Comparison of ENCODE assay signal across 14 cellular contexts in genomic region chr2:127173073-127173472, GRCh38. TPM values are rescaled to one million over a fixed set of nuclear protein-coding genes. Genes with fewer than 3 reads are reported as not detected.
A peak's percentile ranks its signal among the peaks of the same experiment; 100 is the strongest.
DNase-seq lines count a peak whose midpoint lies in the region; ATAC-seq lines count a peak whose summit lies in the region.
"Had no signal": no experiment of that assay in that cellular context is flagged by ENCODE, and none has a peak within 500 bp of the region (broad histone marks: within the 10 kb centered on the region; RNA-seq: fewer than 3 reads in every experiment).

No MANE protein-coding gene starts in this region.

- DNase-seq in ELR (ENCODE audit: low read depth): peak; percentile 85
- peak; percentile 71 for DNase-seq in adipocyte (ENCODE audit: low read depth)
- peak; percentile 75 for DNase-seq in fibroblast of the conjunctiva (ENCODE audit: low read depth)
- DNase-seq in posterior vena cava (ENCODE audit: low spot score): peak; percentile 77
- no peak for DNase-seq in SW480 (ENCODE audit: low spot score)
- no peak for DNase-seq in activated CD4-positive, CD25-positive, alpha-beta regulatory T cell (lab: John Stamatoyannopoulos, UW)
- DNase-seq: activated B cell treated with CpG ODN at 0.5 μM for 24 hours; CD4-positive, alpha-beta memory T cell; KG1; NCI-H226 had no signal

- no peaks in the 10 kb centered on the region for H3K27me3 ChIP-seq in adipocyte (replicated peaks; ENCODE audit: control insufficient read depth, insufficient read depth, low read length)
- H3K27me3 ChIP-seq: spleen had no signal

- ATAC-seq in GM21447 (IDR thresholded peaks at IDR 0.05; ENCODE audit: unreplicated experiment) (no peak), GM19328 (IDR thresholded peaks at IDR 0.05; ENCODE audit: unreplicated experiment) (no peak)

- no peaks in the 10 kb centered on the region for H3K9me3 ChIP-seq in adipocyte (ENCODE audit: control insufficient read depth, low read length)
- H3K9me3 ChIP-seq: spleen had no signal

- no peak overlapping the region for H3K4me3 ChIP-seq in adipocyte (ENCODE audit: low read length)
- H3K4me3 ChIP-seq: spleen had no signal

- H3K36me3 ChIP-seq in adipocyte (ENCODE audit: control insufficient read depth, insufficient read depth, low read length, severe bottlenecking): no peaks in the 10 kb centered on the region
- H3K36me3 ChIP-seq: spleen had no signal

- intact Hi-C loops in posterior vena cava (cut with DNase I): loop anchor here in 1 of 2 donors (10.0 kb wide), 1 partner anchor 68 kb away; the partner anchor contains the start of gene BIN1

- H3K9ac ChIP-seq in adipocyte (ENCODE audit: low read length): peak overlapping the region; percentile 7

- H3K4me1 ChIP-seq in adipocyte (ENCODE audit: control insufficient read depth, insufficient read depth, low read length): peaks cover 46% of the 10 kb centered on the region

RNA-seq across cellular contexts. Expression of gene CYP27C1, which starts 47.0 kb away (rescaled TPM):
- under 1 TPM; 0.29 to 0.88 TPM for total RNA-seq in posterior vena cava
- total RNA-seq: activated B cell treated with CpG ODN at 0.5 μM for 24 hours; CD4-positive, alpha-beta memory T cell; mononuclear cell had no signal

Comparison
In these comparisons a context has a peak if more than half of its experiments do, and no peak if none do; other contexts are left out.
1. DNase-seq: peak in ELR (single experiment), adipocyte (single experiment), fibroblast of the conjunctiva (single experiment) and posterior vena cava (single experiment); none in SW480 (single experiment) and activated CD4-positive, CD25-positive, alpha-beta regulatory T cell (0 of 4).